Comparison of ENCODE assay signal across 32 cellular contexts in genomic region chr16:8903004-8903403, GRCh38. TPM values are rescaled to one million over a fixed set of nuclear protein-coding genes. Genes with fewer than 3 reads are reported as not detected.
"Had no signal": no experiment of that assay in that cellular context is flagged by ENCODE, and none has a peak within 500 bp of the region (broad histone marks: within the 10 kb centered on the region; RNA-seq: fewer than 3 reads in every experiment).

No MANE protein-coding gene starts in this region.

- H3K27ac Mint-ChIP-seq: dendritic cell treated with granulocyte-macrophage colony-stimulating factor and Interleukin-4, amounts not matched to agents 40 ng/mL and 50 ng/mL, for 4 days had no signal

- H3K27ac ChIP-seq: esophagus muscularis mucosa, foreskin keratinocyte, heart right ventricle, left lung, ovary, sigmoid colon, thoracic aorta, tibial nerve, upper lobe of left lung had no signal

- ATAC-seq: foreskin keratinocyte; heart right ventricle; left cardiac atrium; left lung; naive thymus-derived CD8-positive, alpha-beta T cell; stimulated activated effector memory CD8-positive, alpha-beta T cell treated with anti-CD3 and anti-CD28 coated beads, Interleukin-12 subunit alpha, Interleukin-12 subunit beta, amount 100 ng/mL, for 72 hours had no signal

- H3K4me3 Mint-ChIP-seq: dendritic cell treated with granulocyte-macrophage colony-stimulating factor and Interleukin-4, amounts not matched to agents 40 ng/mL and 50 ng/mL, for 4 days; naive thymus-derived CD8-positive, alpha-beta T cell; stimulated activated effector memory CD8-positive, alpha-beta T cell treated with anti-CD3 and anti-CD28 coated beads, Interleukin-12 subunit alpha, Interleukin-12 subunit beta, amount 100 ng/mL, for 72 hours had no signal

- H3K4me1 ChIP-seq: esophagus muscularis mucosa, foreskin keratinocyte, heart right ventricle, sigmoid colon, tibial nerve, upper lobe of left lung had no signal

- H3K27me3 Mint-ChIP-seq: dendritic cell treated with granulocyte-macrophage colony-stimulating factor and Interleukin-4, amounts not matched to agents 40 ng/mL and 50 ng/mL, for 4 days; naive thymus-derived CD8-positive, alpha-beta T cell had no signal

- DNase-seq: effector CD8-positive, alpha-beta T cell; foreskin keratinocyte; glutamatergic neuron; heart right ventricle; hippocampal formation; left cardiac atrium; left lung; mesenchymal stem cell; midbrain; naive thymus-derived CD8-positive, alpha-beta T cell; occipital lobe; ovary; posterior cingulate gyrus; sigmoid colon; stimulated activated CD4-positive, alpha-beta T cell treated with anti-CD3 and anti-CD28 coated beads, Interleukin-2, amount 100 ng/mL, for 24 hours; stimulated activated CD4-positive, alpha-beta T cell treated with anti-CD3 and anti-CD28 coated beads, Interleukin-4, amount 100 ng/mL, for 24 hours; stimulated activated naive CD4-positive, alpha-beta T cell treated with Interleukin-2 at 50 U/mL for 16 hours; upper lobe of left lung had no signal

- H3K9me3 Mint-ChIP-seq: dendritic cell treated with granulocyte-macrophage colony-stimulating factor and Interleukin-4, amounts not matched to agents 40 ng/mL and 50 ng/mL, for 4 days; naive thymus-derived CD8-positive, alpha-beta T cell; stimulated activated effector memory CD8-positive, alpha-beta T cell treated with anti-CD3 and anti-CD28 coated beads, Interleukin-12 subunit alpha, Interleukin-12 subunit beta, amount 100 ng/mL, for 72 hours had no signal

- H3K27me3 ChIP-seq: esophagus muscularis mucosa, foreskin keratinocyte, heart right ventricle, left lung, ovary, sigmoid colon, tibial nerve, upper lobe of left lung had no signal

- H3K9me3 ChIP-seq: esophagus muscularis mucosa, heart right ventricle, left lung, ovary, sigmoid colon, thoracic aorta, tibial nerve, upper lobe of left lung had no signal

- H3K4me1 Mint-ChIP-seq: stimulated activated effector memory CD8-positive, alpha-beta T cell treated with anti-CD3 and anti-CD28 coated beads, Interleukin-12 subunit alpha, Interleukin-12 subunit beta, amount 100 ng/mL, for 72 hours had no signal

RNA-seq across cellular contexts. Expression of gene LITAFD, which starts 20.9 kb away (rescaled TPM):
- total RNA-seq: cerebellum; endothelial cell of umbilical vein; epithelial cell of proximal tubule; esophagus muscularis mucosa; fibroblast of lung; foreskin keratinocyte; heart right ventricle; kidney epithelial cell; left cardiac atrium; left lung; lower leg skin; lung microvascular endothelial cell; myocyte; naive thymus-derived CD8-positive, alpha-beta T cell; occipital lobe; ovary; sigmoid colon; skeletal muscle tissue; thoracic aorta; tibial nerve; upper lobe of left lung had no signal
